In the genomic region with DNA sequence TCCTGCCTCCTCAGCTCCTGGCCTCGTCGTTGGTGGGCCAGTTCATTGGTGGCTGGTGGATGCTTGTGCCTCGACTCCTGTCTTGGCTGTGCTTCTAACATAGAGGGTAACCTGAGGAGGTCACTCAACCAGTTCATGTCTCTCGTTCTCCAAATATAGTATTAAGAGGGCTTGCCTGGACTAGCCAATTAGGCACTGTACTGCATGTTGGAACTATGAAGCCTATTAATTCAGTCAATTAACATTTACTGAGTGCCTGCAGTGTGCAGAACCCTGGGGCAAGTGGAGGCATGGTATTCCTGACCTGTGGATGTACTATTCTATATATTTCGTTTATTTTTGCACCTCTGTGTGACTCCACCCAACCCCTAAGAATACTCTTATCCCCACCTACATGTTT, we compare ENCODE assay signal across 23 cellular contexts.
DNase-seq lines count a peak whose midpoint lies in the region; FAIRE-seq and TF ChIP-seq lines count a peak whose summit lies in the region.
"Had no signal": no experiment of that assay in that cellular context is flagged by ENCODE, and none has a peak within 500 bp of the region (broad histone marks: within the 10 kb centered on the region; RNA-seq: fewer than 3 reads in every experiment).

No MANE protein-coding gene starts in this region.

- H3K4me1 ChIP-seq in mammary epithelial cell (ENCODE audit: insufficient read depth, low read length) (peaks cover 9% of the 10 kb centered on the region), keratinocyte (ENCODE audit: control insufficient read depth, extremely low read depth, insufficient read depth, low read length) (peaks cover 17% of the 10 kb centered on the region)
- H3K4me1 ChIP-seq: A549 had no signal

- H2AFZ ChIP-seq in mammary epithelial cell (ENCODE audit: low read depth, low read length): no peak overlapping the region
- peak overlapping the region; percentile 61 for H2AFZ ChIP-seq in keratinocyte (ENCODE audit: control insufficient read depth, low read length)
- H2AFZ ChIP-seq: GM23338 had no signal

- TF ChIP-seq POLR2A in GM12892 (IDR thresholded peaks at IDR 0.05; ENCODE audit: low read depth, low read length): no peak

- H3K36me3 Mint-ChIP-seq in MCF 10A (ENCODE audit: insufficient read depth, unreplicated experiment): no peaks in the 10 kb centered on the region
- peaks cover 6% of the 10 kb centered on the region for H3K36me3 Mint-ChIP-seq in activated CD4-positive, alpha-beta memory T cell treated with anti-CD3 and anti-CD28 coated beads for 36 hours

- H3K27me3 ChIP-seq in mammary epithelial cell (ENCODE audit: insufficient read depth, low read length): no peaks in the 10 kb centered on the region
- H3K27me3 ChIP-seq in bronchial epithelial cell (ENCODE audit: control insufficient read depth, insufficient read depth, low read length): no peaks in the 10 kb centered on the region
- no peaks in the 10 kb centered on the region for H3K27me3 ChIP-seq in keratinocyte (ENCODE audit: control insufficient read depth, extremely low read depth, insufficient read depth, low read length)

- H3K4me1 Mint-ChIP-seq in MCF 10A (ENCODE audit: insufficient read depth, unreplicated experiment): peaks cover 13% of the 10 kb centered on the region
- H3K4me1 Mint-ChIP-seq in activated CD4-positive, alpha-beta memory T cell treated with anti-CD3 and anti-CD28 coated beads for 36 hours (ENCODE audit: low read depth): peaks cover 6% of the 10 kb centered on the region

- dilution Hi-C loops in mammary epithelial cell (cut with HindIII; ENCODE audit: low sequenced_read_pairs) (no loop called here), keratinocyte (cut with MboI; ENCODE audit: extremely low pct_ligation_motif_present, low sequenced_read_pairs) (no loop called here)

- 59% methylated on average over 5 of the region's 5 CpGs for WGBS in mammary epithelial cell (ENCODE audit: low coverage, missing lambda C conversion rate)

- no peak overlapping the region for H3K27ac ChIP-seq in mammary epithelial cell (ENCODE audit: insufficient read depth, low read depth, low read length)
- no peak overlapping the region for H3K27ac ChIP-seq in keratinocyte (ENCODE audit: control insufficient read depth, insufficient read depth, low read length)
- H3K27ac ChIP-seq: A549, HL-60, RWPE1, SK-N-MC had no signal

- in situ Hi-C loops in mammary epithelial cell (cut with MboI; ENCODE audit: low sequenced_read_pairs in 2 of 2): no loop called here

- no peaks in the 10 kb centered on the region for H3K9me3 ChIP-seq in mammary epithelial cell (replicated peaks; ENCODE audit: insufficient read depth, low read length)
- no peaks in the 10 kb centered on the region for H3K9me3 ChIP-seq in keratinocyte (ENCODE audit: control insufficient read depth, low read depth, low read length)
- H3K9me3 ChIP-seq: A549 had no signal

- intact Hi-C loops in mammary epithelial cell (cut with micrococcal nuclease): loop anchor here (5.0 kb wide), 1 partner anchor 78 kb away; no protein-coding TSS in a partner anchor
- intact Hi-C loops in MCF 10A (cut with micrococcal nuclease): no loop called here
- intact Hi-C loops in activated CD4-positive, alpha-beta memory T cell treated with anti-CD3 and anti-CD28 coated beads for 36 hours (cut with micrococcal nuclease): no loop called here

- TF ChIP-seq CTCF in mammary epithelial cell (conservative IDR thresholded peaks at IDR 0.05 in 1 of 2, IDR thresholded peaks at IDR 0.05 in 1 of 2; ENCODE audit: extremely low read depth in 1 of 2, insufficient read depth in 1 of 2, low read depth in 1 of 2, low read length in 2 of 2) (no peak), MCF 10A (IDR thresholded peaks at IDR 0.05; ENCODE audit: unreplicated experiment) (no peak), bronchial epithelial cell (IDR thresholded peaks at IDR 0.05; ENCODE audit: insufficient read depth, low read length, severe bottlenecking) (no peak), keratinocyte (optimal IDR thresholded peaks at IDR 0.05 in 1 of 3, IDR thresholded peaks at IDR 0.05 in 1 of 3, conservative IDR thresholded peaks at IDR 0.05 in 1 of 3; ENCODE audit: extremely low read depth in 1 of 3, insufficient read depth in 2 of 3, low read length in 3 of 3) (no peak)

- POLR2A ChIA-PET in MCF 10A (lab: Yijun Ruan, JAX): no interaction called here
- POLR2A ChIA-PET in activated CD4-positive, alpha-beta memory T cell treated with anti-CD3 and anti-CD28 coated beads for 36 hours (lab: Charles Lee): no interaction called here

- no peaks in the 10 kb centered on the region for H3K9me1 ChIP-seq in keratinocyte (ENCODE audit: control insufficient read depth, extremely low read depth, insufficient read depth, low read length)

- FAIRE-seq in bronchial epithelial cell (lab: Jason Lieb, UNC): no peak
- peak; percentile 64 for FAIRE-seq in keratinocyte (lab: Jason Lieb, UNC)
- FAIRE-seq in GM12892 (lab: Jason Lieb, UNC): no peak
- FAIRE-seq: A549, D721Med had no signal

- H3K27ac Mint-ChIP-seq in MCF 10A (ENCODE audit: low read depth, unreplicated experiment): no peak overlapping the region
- no peak overlapping the region for H3K27ac Mint-ChIP-seq in activated CD4-positive, alpha-beta memory T cell treated with anti-CD3 and anti-CD28 coated beads for 36 hours
- H3K27ac Mint-ChIP-seq: GM23338 had no signal

- CTCF ChIA-PET in mammary epithelial cell (lab: Charles Lee; ENCODE audit: low non-redundant PET) (interaction anchor here (0.6 kb wide), 1 partner anchor 78 kb away, joined by 3 read pairs; no protein-coding TSS in a partner anchor), MCF 10A (lab: Yijun Ruan, JAX) (no interaction called here)
- CTCF ChIA-PET in activated CD4-positive, alpha-beta memory T cell treated with anti-CD3 and anti-CD28 coated beads for 36 hours (lab: Charles Lee): no interaction called here

- H3K79me2 ChIP-seq in mammary epithelial cell (ENCODE audit: insufficient read depth, low read length) (no peaks in the 10 kb centered on the region), keratinocyte (ENCODE audit: control insufficient read depth, insufficient read depth, low read length) (no peaks in the 10 kb centered on the region)

- H3K4me2 ChIP-seq in mammary epithelial cell (ENCODE audit: insufficient read depth, low read depth, low read length) (peak overlapping the region; percentile 29), keratinocyte (ENCODE audit: control insufficient read depth, extremely low read depth, insufficient read depth, low read depth, low read length) (peak overlapping the region; percentile 57)
- H3K4me2 ChIP-seq: A549, GM23338 had no signal

- DNase-seq in mammary epithelial cell: no peak
- no peak for DNase-seq in MCF 10A (ENCODE audit: unreplicated experiment)
- DNase-seq in bronchial epithelial cell (ENCODE audit: low read depth): peak; percentile 84
- no peak for DNase-seq in keratinocyte (ENCODE audit: low read depth, low spot score)
- DNase-seq in GM12892 (ENCODE audit: insufficient read length): no peak
- DNase-seq in activated CD4-positive, alpha-beta memory T cell treated with anti-CD3 and anti-CD28 coated beads for 36 hours: no peak
- no peak for DNase-seq in ecto neural progenitor cell (ENCODE audit: low spot score)
- DNase-seq: DND-41; HCEC 1CT; KG1; NCI-H1092 treated with DMSO at 0.1 percent for 48 hours; NCI-H2081; NCI-H774; NK-92 treated with Interleukin-12 subunit alpha and Interleukin-12 subunit beta, amount 100 ng/mL, for 24 hours; SHP77 treated with DMSO at 0.1 percent for 48 hours; SW 1271 had no signal

- H3K36me3 ChIP-seq in mammary epithelial cell (ENCODE audit: insufficient read depth, low read length) (no peaks in the 10 kb centered on the region), bronchial epithelial cell (ENCODE audit: control insufficient read depth, insufficient read depth, low read length) (no peaks in the 10 kb centered on the region), keratinocyte (ENCODE audit: control insufficient read depth in 2 of 2, extremely low read depth in 1 of 2, insufficient read depth in 2 of 2, low read length in 2 of 2) (no peaks in the 10 kb centered on the region)

- no peak overlapping the region for H3K4me3 Mint-ChIP-seq in MCF 10A (ENCODE audit: unreplicated experiment)
- no peak overlapping the region for H3K4me3 Mint-ChIP-seq in activated CD4-positive, alpha-beta memory T cell treated with anti-CD3 and anti-CD28 coated beads for 36 hours
- H3K4me3 Mint-ChIP-seq: B cell, GM23338 had no signal

- H3K27me3 Mint-ChIP-seq in MCF 10A (ENCODE audit: insufficient read depth, unreplicated experiment): no peaks in the 10 kb centered on the region
- H3K27me3 Mint-ChIP-seq in activated CD4-positive, alpha-beta memory T cell treated with anti-CD3 and anti-CD28 coated beads for 36 hours: peaks cover 2% of the 10 kb centered on the region
- H3K27me3 Mint-ChIP-seq: B cell had no signal

- H3K4me3 ChIP-seq in mammary epithelial cell (replicated peaks in 1 of 3; ENCODE audit: insufficient read depth in 1 of 3, low read depth in 2 of 3, low read length in 3 of 3) (no peak overlapping the region), bronchial epithelial cell (ENCODE audit: low read depth, low read length) (no peak overlapping the region), keratinocyte (ENCODE audit: control insufficient read depth in 2 of 3, extremely low read depth in 1 of 3, insufficient read depth in 2 of 3, low read depth in 1 of 3, low read length in 3 of 3) (no peak overlapping the region)
- H3K4me3 ChIP-seq: A549, GM23338, SK-N-MC had no signal

- peaks cover 7% of the 10 kb centered on the region for H3K9me3 Mint-ChIP-seq in MCF 10A (ENCODE audit: unreplicated experiment)
- H3K9me3 Mint-ChIP-seq in activated CD4-positive, alpha-beta memory T cell treated with anti-CD3 and anti-CD28 coated beads for 36 hours: no peaks in the 10 kb centered on the region
- H3K9me3 Mint-ChIP-seq: GM23338 had no signal

- no peak overlapping the region for H3K9ac ChIP-seq in mammary epithelial cell (ENCODE audit: insufficient read depth, low read length)
- H3K9ac ChIP-seq in keratinocyte (ENCODE audit: control insufficient read depth, extremely low read depth, insufficient read depth, low read length): no peak overlapping the region

- no TSS peak for BruUV-seq in mammary epithelial cell (replicated peaks; lab: Mats Ljungman, UMichigan)
- no TSS peak for BruUV-seq in MCF 10A (replicated peaks; lab: Mats Ljungman, UMichigan)

- H4K20me1 ChIP-seq in mammary epithelial cell (ENCODE audit: insufficient read depth, low read length): no peaks in the 10 kb centered on the region
- H4K20me1 ChIP-seq in keratinocyte (ENCODE audit: control insufficient read depth, extremely low read depth, insufficient read depth, low read length): no peaks in the 10 kb centered on the region
